1 cellular context compared by ENCODE assay signal in the genomic region with DNA sequence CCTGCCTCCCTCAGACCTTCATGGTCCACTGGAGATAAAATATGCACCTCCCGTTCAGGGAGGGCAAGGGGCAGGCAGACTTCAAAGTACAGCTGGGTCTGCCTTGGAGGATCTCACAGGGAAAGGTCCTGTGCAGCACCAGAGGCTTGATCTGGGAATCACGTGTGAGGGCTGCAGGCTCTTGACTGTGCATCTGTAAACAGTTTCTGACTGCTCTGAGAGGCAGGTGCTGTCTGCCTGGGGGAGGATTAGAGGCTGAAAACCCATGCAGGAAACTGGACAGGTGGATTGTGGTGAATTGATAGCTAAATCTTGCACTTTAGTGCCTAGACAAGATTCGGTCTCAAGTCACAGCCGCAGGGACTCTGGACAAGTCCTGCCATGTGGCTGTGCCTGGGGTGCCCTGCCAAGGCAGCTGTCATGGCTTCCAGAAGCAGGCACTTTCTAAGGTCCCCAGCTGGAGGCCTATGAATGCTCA.
TF ChIP-seq lines count a peak whose summit lies in the region.

No MANE protein-coding gene starts in this region.

TF ChIP-seq in H1, 55 proteins besides CTCF, POLR2A, EP300 and RAD21 (continued from another document):
- TF ChIP-seq, protein P1, sequence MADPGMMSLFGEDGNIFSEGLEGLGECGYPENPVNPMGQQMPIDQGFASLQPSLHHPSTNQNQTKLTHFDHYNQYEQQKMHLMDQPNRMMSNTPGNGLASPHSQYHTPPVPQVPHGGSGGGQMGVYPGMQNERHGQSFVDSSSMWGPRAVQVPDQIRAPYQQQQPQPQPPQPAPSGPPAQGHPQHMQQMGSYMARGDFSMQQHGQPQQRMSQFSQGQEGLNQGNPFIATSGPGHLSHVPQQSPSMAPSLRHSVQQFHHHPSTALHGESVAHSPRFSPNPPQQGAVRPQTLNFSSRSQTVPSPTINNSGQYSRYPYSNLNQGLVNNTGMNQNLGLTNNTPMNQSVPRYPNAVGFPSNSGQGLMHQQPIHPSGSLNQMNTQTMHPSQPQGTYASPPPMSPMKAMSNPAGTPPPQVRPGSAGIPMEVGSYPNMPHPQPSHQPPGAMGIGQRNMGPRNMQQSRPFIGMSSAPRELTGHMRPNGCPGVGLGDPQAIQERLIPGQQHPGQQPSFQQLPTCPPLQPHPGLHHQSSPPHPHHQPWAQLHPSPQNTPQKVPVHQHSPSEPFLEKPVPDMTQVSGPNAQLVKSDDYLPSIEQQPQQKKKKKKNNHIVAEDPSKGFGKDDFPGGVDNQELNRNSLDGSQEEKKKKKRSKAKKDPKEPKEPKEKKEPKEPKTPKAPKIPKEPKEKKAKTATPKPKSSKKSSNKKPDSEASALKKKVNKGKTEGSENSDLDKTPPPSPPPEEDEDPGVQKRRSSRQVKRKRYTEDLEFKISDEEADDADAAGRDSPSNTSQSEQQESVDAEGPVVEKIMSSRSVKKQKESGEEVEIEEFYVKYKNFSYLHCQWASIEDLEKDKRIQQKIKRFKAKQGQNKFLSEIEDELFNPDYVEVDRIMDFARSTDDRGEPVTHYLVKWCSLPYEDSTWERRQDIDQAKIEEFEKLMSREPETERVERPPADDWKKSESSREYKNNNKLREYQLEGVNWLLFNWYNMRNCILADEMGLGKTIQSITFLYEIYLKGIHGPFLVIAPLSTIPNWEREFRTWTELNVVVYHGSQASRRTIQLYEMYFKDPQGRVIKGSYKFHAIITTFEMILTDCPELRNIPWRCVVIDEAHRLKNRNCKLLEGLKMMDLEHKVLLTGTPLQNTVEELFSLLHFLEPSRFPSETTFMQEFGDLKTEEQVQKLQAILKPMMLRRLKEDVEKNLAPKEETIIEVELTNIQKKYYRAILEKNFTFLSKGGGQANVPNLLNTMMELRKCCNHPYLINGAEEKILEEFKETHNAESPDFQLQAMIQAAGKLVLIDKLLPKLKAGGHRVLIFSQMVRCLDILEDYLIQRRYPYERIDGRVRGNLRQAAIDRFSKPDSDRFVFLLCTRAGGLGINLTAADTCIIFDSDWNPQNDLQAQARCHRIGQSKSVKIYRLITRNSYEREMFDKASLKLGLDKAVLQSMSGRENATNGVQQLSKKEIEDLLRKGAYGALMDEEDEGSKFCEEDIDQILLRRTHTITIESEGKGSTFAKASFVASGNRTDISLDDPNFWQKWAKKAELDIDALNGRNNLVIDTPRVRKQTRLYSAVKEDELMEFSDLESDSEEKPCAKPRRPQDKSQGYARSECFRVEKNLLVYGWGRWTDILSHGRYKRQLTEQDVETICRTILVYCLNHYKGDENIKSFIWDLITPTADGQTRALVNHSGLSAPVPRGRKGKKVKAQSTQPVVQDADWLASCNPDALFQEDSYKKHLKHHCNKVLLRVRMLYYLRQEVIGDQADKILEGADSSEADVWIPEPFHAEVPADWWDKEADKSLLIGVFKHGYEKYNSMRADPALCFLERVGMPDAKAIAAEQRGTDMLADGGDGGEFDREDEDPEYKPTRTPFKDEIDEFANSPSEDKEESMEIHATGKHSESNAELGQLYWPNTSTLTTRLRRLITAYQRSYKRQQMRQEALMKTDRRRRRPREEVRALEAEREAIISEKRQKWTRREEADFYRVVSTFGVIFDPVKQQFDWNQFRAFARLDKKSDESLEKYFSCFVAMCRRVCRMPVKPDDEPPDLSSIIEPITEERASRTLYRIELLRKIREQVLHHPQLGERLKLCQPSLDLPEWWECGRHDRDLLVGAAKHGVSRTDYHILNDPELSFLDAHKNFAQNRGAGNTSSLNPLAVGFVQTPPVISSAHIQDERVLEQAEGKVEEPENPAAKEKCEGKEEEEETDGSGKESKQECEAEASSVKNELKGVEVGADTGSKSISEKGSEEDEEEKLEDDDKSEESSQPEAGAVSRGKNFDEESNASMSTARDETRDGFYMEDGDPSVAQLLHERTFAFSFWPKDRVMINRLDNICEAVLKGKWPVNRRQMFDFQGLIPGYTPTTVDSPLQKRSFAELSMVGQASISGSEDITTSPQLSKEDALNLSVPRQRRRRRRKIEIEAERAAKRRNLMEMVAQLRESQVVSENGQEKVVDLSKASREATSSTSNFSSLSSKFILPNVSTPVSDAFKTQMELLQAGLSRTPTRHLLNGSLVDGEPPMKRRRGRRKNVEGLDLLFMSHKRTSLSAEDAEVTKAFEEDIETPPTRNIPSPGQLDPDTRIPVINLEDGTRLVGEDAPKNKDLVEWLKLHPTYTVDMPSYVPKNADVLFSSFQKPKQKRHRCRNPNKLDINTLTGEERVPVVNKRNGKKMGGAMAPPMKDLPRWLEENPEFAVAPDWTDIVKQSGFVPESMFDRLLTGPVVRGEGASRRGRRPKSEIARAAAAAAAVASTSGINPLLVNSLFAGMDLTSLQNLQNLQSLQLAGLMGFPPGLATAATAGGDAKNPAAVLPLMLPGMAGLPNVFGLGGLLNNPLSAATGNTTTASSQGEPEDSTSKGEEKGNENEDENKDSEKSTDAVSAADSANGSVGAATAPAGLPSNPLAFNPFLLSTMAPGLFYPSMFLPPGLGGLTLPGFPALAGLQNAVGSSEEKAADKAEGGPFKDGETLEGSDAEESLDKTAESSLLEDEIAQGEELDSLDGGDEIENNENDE (IDR thresholded peaks at IDR 0.05; ENCODE audit: insufficient replicate concordance, low read length) = no peak
- TF ChIP-seq SIX5 (IDR thresholded peaks at IDR 0.05; ENCODE audit: low read depth, low read length) (no peak), CHD1 (IDR thresholded peaks at IDR 0.05; ENCODE audit: low read depth, low read length) (no peak), SUZ12 (IDR thresholded peaks at IDR 0.05; ENCODE audit: low read length) (no peak), TBP (IDR thresholded peaks at IDR 0.05; ENCODE audit: low read depth, low read length) (no peak)
